In genomic region chr17:45135192-45135977, GRCh38 we compare ENCODE assay signal across 8 cellular contexts. TPM values are rescaled to one million over a fixed set of nuclear protein-coding genes. Genes with fewer than 3 reads are reported as not detected.
DNase-seq lines count a peak whose midpoint lies in the region; FAIRE-seq and TF ChIP-seq lines count a peak whose summit lies in the region.

A gene with protein sequence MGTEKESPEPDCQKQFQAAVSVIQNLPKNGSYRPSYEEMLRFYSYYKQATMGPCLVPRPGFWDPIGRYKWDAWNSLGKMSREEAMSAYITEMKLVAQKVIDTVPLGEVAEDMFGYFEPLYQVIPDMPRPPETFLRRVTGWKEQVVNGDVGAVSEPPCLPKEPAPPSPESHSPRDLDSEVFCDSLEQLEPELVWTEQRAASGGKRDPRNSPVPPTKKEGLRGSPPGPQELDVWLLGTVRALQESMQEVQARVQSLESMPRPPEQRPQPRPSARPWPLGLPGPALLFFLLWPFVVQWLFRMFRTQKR (plus strand): TSS chr17:45135687. CDS start chr17:45136145, 458 bp downstream.

- 0 out of 2 replicates have a peak within 1 kb of the TSS, but pooled peaks have one; percentile 3 for H2AFZ ChIP-seq in H1 (ENCODE audit: low read length)
- no peak within 1 kb of the TSS for H2AFZ ChIP-seq in mesenchymal stem cell (ENCODE audit: low read depth, low read length)

- no peak within 1 kb of the TSS for H3K14ac ChIP-seq in H1 (ENCODE audit: insufficient read length)
- peak within 1 kb of the TSS in 1 of 2 experiments; percentile 19 for H3K14ac ChIP-seq in mesenchymal stem cell (ENCODE audit: low read length in 2 of 2)

- no peak within 1 kb of the TSS for H3K23ac ChIP-seq in H1 (ENCODE audit: insufficient read length)
- no peak within 1 kb of the TSS for H3K23ac ChIP-seq in mesenchymal stem cell (ENCODE audit: low read length in 2 of 2)

- H4K91ac ChIP-seq in H1 (replicated peaks; ENCODE audit: insufficient read length, low read length) (peak within 1 kb of the TSS; percentile 32), mesenchymal stem cell (ENCODE audit: low read length) (peak within 1 kb of the TSS; percentile 57)

- H2AK5ac ChIP-seq in H1 (ENCODE audit: low read depth, low read length) = no peak within 1 kb of the TSS
- H2AK5ac ChIP-seq in mesenchymal stem cell (ENCODE audit: low read length, severe bottlenecking) = peak within 1 kb of the TSS; percentile 27

- 13% methylated on average over 40 of the region's 40 CpGs; no CpG with 5 or more reads in 1 of the 2 experiments for WGBS in H1 (ENCODE audit: extremely low coverage in 1 of 2, insufficient coverage in 1 of 2, insufficient read length in 1 of 2, insufficient replicate concordance in 2 of 2, low coverage in 1 of 2, low lambda C conversion rate in 2 of 2, missing lambda C conversion rate in 1 of 2), 2 experiments
- 12% methylated on average over 40 of the region's 40 CpGs for WGBS in mesenchymal stem cell

- H3K18ac ChIP-seq in H1 (ENCODE audit: extremely low read depth, low read length) (peak within 1 kb of the TSS; percentile 73; the same call in 1 of the 2 replicates), mesenchymal stem cell (ENCODE audit: low read depth in 1 of 2, low read length in 2 of 2) (peak within 1 kb of the TSS; percentile 74 to 88)

- H3K4me2 ChIP-seq in H1 (ENCODE audit: insufficient read depth in 1 of 2, low read depth in 2 of 2, low read length in 2 of 2) (peak within 1 kb of the TSS; percentile 58 to 81), mesenchymal stem cell (ENCODE audit: low read length, poor library complexity, severe bottlenecking) (peak within 1 kb of the TSS; percentile 60)

- H4K8ac ChIP-seq in H1 (ENCODE audit: extremely low read depth, insufficient read depth, low read length) (peak within 1 kb of the TSS; percentile 94; the same call in 1 of the 2 replicates), mesenchymal stem cell (ENCODE audit: low read length) (peak within 1 kb of the TSS; percentile 90)

- H3K36me3 ChIP-seq in Caco-2 (ENCODE audit: control insufficient read depth, insufficient read depth, low read length) = peaks cover 1% of the 10 kb centered on the region; the same call in 1 of the 2 replicates
- H3K36me3 ChIP-seq in H1 (ENCODE audit: control insufficient read depth in 2 of 4, insufficient read depth in 4 of 4, low read length in 3 of 4) = no peaks in the 10 kb centered on the region
- H3K36me3 ChIP-seq in mesenchymal stem cell (ENCODE audit: control insufficient read depth in 1 of 2, insufficient read depth in 2 of 2, low read depth in 1 of 2, low read length in 2 of 2) = peaks cover 0 to 3% of the 10 kb centered on the region in 2 experiments

- no peaks in the 10 kb centered on the region for H3K9me3 Mint-ChIP-seq in Caco-2 (ENCODE audit: unreplicated experiment)

- H3K9me3 ChIP-seq in Caco-2 = no peaks in the 10 kb centered on the region
- no peaks in the 10 kb centered on the region for H3K9me3 ChIP-seq in H1 (ENCODE audit: insufficient read depth in 2 of 2, low read depth in 1 of 2, low read length in 1 of 2)
- no peaks in the 10 kb centered on the region for H3K9me3 ChIP-seq in mesenchymal stem cell (ENCODE audit: control insufficient read depth, low read length)

- H2BK20ac ChIP-seq in H1 (ENCODE audit: low read length) = no peak within 1 kb of the TSS

- H2BK120ac ChIP-seq in H1 (replicated peaks; ENCODE audit: low read depth, low read length) (no peak within 1 kb of the TSS), mesenchymal stem cell (ENCODE audit: low read depth, low read length) (peak within 1 kb of the TSS; percentile 54)

- H3K27me3 ChIP-seq in Caco-2 (replicated peaks; ENCODE audit: control insufficient read depth, insufficient read depth, low read length) (no peaks in the 10 kb centered on the region), H1 (replicated peaks in 1 of 4; ENCODE audit: control insufficient read depth in 3 of 4, extremely low read depth in 1 of 4, insufficient read depth in 3 of 4, low read length in 3 of 4) (no peaks in the 10 kb centered on the region), mesenchymal stem cell (ENCODE audit: control insufficient read depth in 1 of 2, insufficient read depth in 1 of 2, low read length in 2 of 2) (no peaks in the 10 kb centered on the region)

- peak within 1 kb of the TSS; percentile 56 for H3K4me3 ChIP-seq in Caco-2 (ENCODE audit: low read depth, low read length)
- peak within 1 kb of the TSS; percentile 26 to 65 (median 58) for H3K4me3 ChIP-seq in H1 (ENCODE audit: extremely low read depth in 1 of 4, insufficient read depth in 2 of 4, low read depth in 3 of 4, low read length in 4 of 4)
- H3K4me3 ChIP-seq in mesenchymal stem cell (ENCODE audit: insufficient read depth in 1 of 2, low read depth in 1 of 2, low read length in 2 of 2) = peak within 1 kb of the TSS; percentile 70 to 94

- intact Hi-C loops in Caco-2 (cut with micrococcal nuclease; ENCODE audit: unreplicated experiment) = loop anchor here (1.0 to 10.0 kb wide), 5 partner anchors 13 to 361 kb away; partner anchors contain the start of genes HEXIM1 and HEXIM2

- CTCF ChIA-PET in Caco-2 (lab: Charles Lee) = interaction anchor here (0.5 to 3.2 kb wide), 73 partner anchors 8 to 803 kb away, joined by 3 to 230 read pairs (median 5); partner anchors contain the start of genes C1QL1, HEXIM1, HEXIM2 and MAP3K14
- CTCF ChIA-PET in H1 (lab: Charles Lee; ENCODE audit: partially characterized antibody) = interaction anchor here (0.6 to 11.7 kb wide), 65 partner anchors 8 to 358 kb away, joined by 3 to 156 read pairs (median 5); partner anchors contain the start of genes FMNL1, HEXIM1 and HEXIM2

- no TSS peak for BruUV-seq in Caco-2 (replicated peaks; lab: Mats Ljungman, UMichigan)

- H3K4me1 Mint-ChIP-seq in Caco-2 (ENCODE audit: low read depth, unreplicated experiment) = peaks cover 11% of the 10 kb centered on the region

- H2BK5ac ChIP-seq in H1 (ENCODE audit: low read depth, low read length) = 0 out of 2 replicates have a peak within 1 kb of the TSS, but pooled peaks have one; percentile 36
- H2BK5ac ChIP-seq in mesenchymal stem cell (ENCODE audit: low read depth, low read length, poor library complexity, severe bottlenecking) = peak within 1 kb of the TSS; percentile 39

- TF ChIP-seq RAD21 in H1 (IDR thresholded peaks at IDR 0.05 in 1 of 2, conservative IDR thresholded peaks at IDR 0.05 in 1 of 2; ENCODE audit: low read depth in 2 of 2, low read length in 2 of 2) = peak; percentile 94 to 95

- TF ChIP-seq POLR2A in H1 (IDR thresholded peaks at IDR 0.05; ENCODE audit: control extremely low read depth in 1 of 2, low read depth in 2 of 2, low read length in 2 of 2) = 0 out of 3 replicates have a peak, but pooled peaks of 1 of the 2 experiments have one; percentile 43

- DNase-seq in Caco-2 (peak; percentile 97 to 98), GM20000 (ENCODE audit: low spot score) (peak; percentile 96), HT1080 (ENCODE audit: low read depth) (peak; percentile 95), NOMO-1 (lab: John Stamatoyannopoulos, UW; ENCODE audit: unreplicated experiment in 2 of 2) (peak; percentile 95 to 98), H1 (ENCODE audit: low read depth in 1 of 2, low spot score in 2 of 2) (peak; percentile 87 to 99), mesenchymal stem cell (peak; percentile 98)
- DNase-seq in activated CD8-positive, alpha-beta memory T cell treated with anti-CD3 and anti-CD28 coated beads for 48 hours (ENCODE audit: low read depth in 2 of 3, low spot score in 2 of 3) = peak; percentile 95 to 99 (median 99)
- peak; percentile 92 for DNase-seq in stimulated activated CD8-positive, alpha-beta memory T cell treated with anti-CD3 and anti-CD28 coated beads, Interleukin-12 subunit alpha, Interleukin-12 subunit beta, amount 100 ng/mL, for 4 hours (ENCODE audit: low read depth)

- H3K27ac Mint-ChIP-seq in Caco-2 (ENCODE audit: unreplicated experiment) = peak within 1 kb of the TSS; percentile 56

- peaks cover 17% of the 10 kb centered on the region for H3K4me1 ChIP-seq in Caco-2
- peaks cover 0 to 6% (median 2%) of the 10 kb centered on the region in 4 experiments; a peak in 3 of 7 replicates for H3K4me1 ChIP-seq in H1 (replicated peaks in 1 of 4; ENCODE audit: control insufficient read depth in 3 of 4, insufficient read depth in 4 of 4, low read length in 3 of 4)
- peaks cover 31% of the 10 kb centered on the region for H3K4me1 ChIP-seq in mesenchymal stem cell (ENCODE audit: control insufficient read depth, insufficient read depth, low read depth, low read length)

- H2BK15ac ChIP-seq in H1 (ENCODE audit: low read length) (no peak within 1 kb of the TSS), mesenchymal stem cell (ENCODE audit: low read depth, poor library complexity, severe bottlenecking) (peak within 1 kb of the TSS; percentile 61)

- H3K4ac ChIP-seq in H1 (replicated peaks; ENCODE audit: insufficient read length, low read depth, low read length) (no peak within 1 kb of the TSS), mesenchymal stem cell (ENCODE audit: low read depth in 1 of 2, low read length in 2 of 2) (peak within 1 kb of the TSS; percentile 43 to 73)

- H3K36me3 Mint-ChIP-seq in Caco-2 (ENCODE audit: insufficient read depth, unreplicated experiment) = peaks cover 37% of the 10 kb centered on the region

- H3K79me2 ChIP-seq in H1 (ENCODE audit: control insufficient read depth in 1 of 2, insufficient read depth in 2 of 2, low read length in 2 of 2) = no peaks in the 10 kb centered on the region

- H2BK12ac ChIP-seq in H1 (ENCODE audit: low read depth, low read length) (no peak within 1 kb of the TSS), mesenchymal stem cell (ENCODE audit: low read length in 2 of 2) (peak within 1 kb of the TSS; percentile 56 to 87)

- peak; percentile 100 for FAIRE-seq in H1 (lab: Jason Lieb, UNC)

- TF ChIP-seq EP300 in H1 (IDR thresholded peaks at IDR 0.05; ENCODE audit: borderline replicate concordance in 1 of 2, low read depth in 2 of 2, low read length in 2 of 2) = peak in 1 of 2 experiments; percentile 41; a peak in 1 of 3 replicates

- peaks cover 6% of the 10 kb centered on the region for H3K23me2 ChIP-seq in H1 (ENCODE audit: low read depth, low read length)

- H4K20me1 ChIP-seq in H1 (replicated peaks in 1 of 2; ENCODE audit: control insufficient read depth in 1 of 2, insufficient read depth in 2 of 2, low read length in 2 of 2) = peaks cover 5 to 10% of the 10 kb centered on the region in 2 experiments

- POLR2A ChIA-PET in Caco-2 (lab: Charles Lee) (interaction anchor here (0.5 to 2.9 kb wide), 8 partner anchors 11 to 181 kb away, joined by 3 to 52 read pairs (median 6); partner anchors contain the start of genes HEXIM1, HEXIM2 and MAP3K14), H1 (lab: Charles Lee; ENCODE audit: partially characterized antibody) (interaction anchor here (0.6 to 15.8 kb wide), 8 partner anchors 9 to 224 kb away, joined by 3 to 185 read pairs (median 4); partner anchors contain the start of gene HEXIM1)

- H3K9ac ChIP-seq in H1 (replicated peaks in 1 of 4; ENCODE audit: extremely low read depth in 1 of 4, low read depth in 3 of 4, low read length in 3 of 4) (peak within 1 kb of the TSS in 2 of 4 experiments; percentile 7 to 9; a peak in 1 of 7 replicates), mesenchymal stem cell (ENCODE audit: low read length) (peak within 1 kb of the TSS; percentile 87)

- TF ChIP-seq CTCF in Caco-2 (IDR thresholded peaks at IDR 0.05; ENCODE audit: insufficient read depth in 1 of 2, low read depth in 1 of 2, low read length in 1 of 2, severe bottlenecking in 1 of 2, unreplicated experiment in 1 of 2) = peak; percentile 100
- TF ChIP-seq CTCF in GM20000 (IDR thresholded peaks at IDR 0.05; ENCODE audit: extremely low read depth, missing control alignments) = peak; percentile 100
- peak; percentile 100 for TF ChIP-seq CTCF in H1 (IDR thresholded peaks at IDR 0.05; ENCODE audit: control extremely low read depth in 1 of 3, insufficient read depth in 1 of 3, low read depth in 1 of 3, low read length in 3 of 3)

- peak within 1 kb of the TSS; percentile 81 for H3K4me3 Mint-ChIP-seq in Caco-2 (ENCODE audit: unreplicated experiment)

- H3K79me1 ChIP-seq in H1 (ENCODE audit: low read depth, low read length) (no peaks in the 10 kb centered on the region), mesenchymal stem cell (replicated peaks; ENCODE audit: low read length, poor library complexity, severe bottlenecking) (peaks cover 22% of the 10 kb centered on the region)

- H3K27ac ChIP-seq in H1 (ENCODE audit: low read depth, low read length) = no peak within 1 kb of the TSS
- no peak within 1 kb of the TSS for H3K27ac ChIP-seq in mesenchymal stem cell (ENCODE audit: low read length, poor library complexity, severe bottlenecking)

- no peaks in the 10 kb centered on the region for H3K27me3 Mint-ChIP-seq in Caco-2 (ENCODE audit: insufficient read depth, unreplicated experiment)

- no peak within 1 kb of the TSS for H3K56ac ChIP-seq in H1 (replicated peaks; ENCODE audit: insufficient read length, low read depth, low read length)

- H4K5ac ChIP-seq in H1 (ENCODE audit: insufficient read length, low read depth, low read length) = peak within 1 kb of the TSS; percentile 32

RNA-seq across cellular contexts. Expression of the gene that starts here (rescaled TPM):
- total RNA-seq in Caco-2 (2022) = 21.2 and 21.6 TPM in 2 replicates
- 3.4 and 3.5 TPM in 2 replicates for total RNA-seq in HT1080 (2014; rRNA removed; shearing (Covaris generic))
- 5.4 and 6.3 TPM in 2 replicates for polyA plus RNA-seq in HT1080 (2015; cell fraction: cytosol; rRNA removed)
- 18.7 and 25.0 TPM in 2 replicates for polyA plus RNA-seq in HT1080 (2015; cell fraction: nucleus; rRNA removed)
- total RNA-seq in H1 (2021; fragmentation: NEBNext Ultra II Directional; extraction: Animal tissue kit (Norgen Biotek cat#: 25700)) = 9.3 and 10.7 TPM in 2 replicates
- 7.3 and 14.2 TPM in 2 replicates for polyA plus RNA-seq in H1 (2011; rRNA removed)
- polyA plus RNA-seq in H1 (2011; cell fraction: cytosol; rRNA removed) = 15.5 TPM
- 47.3 TPM for polyA plus RNA-seq in H1 (2011; cell fraction: nucleus; rRNA removed)
- polyA plus RNA-seq in H1 (2012, experiment 1 of 2) = 10.5 to 14.1 TPM (median 12.7 TPM) in 4 replicates
- 9.2 TPM for polyA plus RNA-seq in H1 (2012, experiment 2 of 2)
- polyA plus RNA-seq in H1 (2013, experiment 1 of 2) = 9.3 TPM
- 7.3 TPM for polyA plus RNA-seq in H1 (2013, experiment 2 of 2)
- polyA minus RNA-seq in H1 (2011; rRNA and poly(A)+ RNA removed) = 7.1 and 7.7 TPM in 2 replicates
- polyA minus RNA-seq in H1 (2011; cell fraction: cytosol; rRNA and poly(A)+ RNA removed) = 8.5 TPM
- 18.7 TPM for polyA minus RNA-seq in H1 (2011; cell fraction: nucleus; rRNA and poly(A)+ RNA removed)
- 3.8 TPM for polyA plus RNA-seq in mesenchymal stem cell (2013, experiment 1 of 2)
- polyA plus RNA-seq in mesenchymal stem cell (2013, experiment 2 of 2) = 4.1 TPM
